In the genomic region with DNA sequence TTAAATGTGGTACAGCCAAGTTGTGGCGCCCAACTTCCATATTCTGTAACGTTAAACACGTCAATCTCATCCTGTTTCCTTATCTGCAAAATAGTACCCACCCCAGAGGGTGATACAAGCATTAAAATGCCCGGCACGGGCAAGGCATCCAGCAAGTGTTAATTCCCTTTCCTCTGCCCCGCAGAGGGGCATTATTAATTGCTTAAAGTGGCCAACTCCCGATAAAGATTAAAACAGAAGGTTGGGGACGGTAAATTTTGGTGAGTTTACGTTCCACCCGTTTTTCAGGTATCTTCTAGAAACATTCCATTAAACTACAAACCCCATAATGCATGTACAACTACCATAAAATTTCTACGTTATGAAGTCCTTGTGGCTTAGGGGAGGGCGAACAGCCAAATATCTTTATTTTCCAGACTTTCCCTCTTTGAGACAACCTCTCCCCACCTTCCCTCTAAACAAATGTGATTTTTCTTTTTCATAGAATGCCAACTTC, we compare ENCODE assay signal across 8 cellular contexts.
DNase-seq lines count a peak whose midpoint lies in the region; ATAC-seq lines count a peak whose summit lies in the region.

No MANE protein-coding gene starts in this region.

- no peaks in the 10 kb centered on the region for H3K9me3 Mint-ChIP-seq in stimulated activated memory B cell treated with anti-CD40 and anti-IgM and Interleukin-4, amounts not matched to agents 10 μg/mL and 1 μg/mL and 100 μg/mL, for 72 hours

- peaks cover 42% of the 10 kb centered on the region for H3K4me1 Mint-ChIP-seq in stimulated activated memory B cell treated with anti-CD40 and anti-IgM and Interleukin-4, amounts not matched to agents 10 μg/mL and 1 μg/mL and 100 μg/mL, for 72 hours

- H3K9me3 ChIP-seq in adipocyte (ENCODE audit: control insufficient read depth, low read length) (no peaks in the 10 kb centered on the region), iPS-18c (ENCODE audit: control insufficient read depth, insufficient read depth, low read length) (peaks cover 2% of the 10 kb centered on the region)

- peaks cover 19% of the 10 kb centered on the region for H3K36me3 Mint-ChIP-seq in stimulated activated memory B cell treated with anti-CD40 and anti-IgM and Interleukin-4, amounts not matched to agents 10 μg/mL and 1 μg/mL and 100 μg/mL, for 72 hours

- peak overlapping the region; percentile 93 for H3K27ac Mint-ChIP-seq in stimulated activated memory B cell treated with anti-CD40 and anti-IgM and Interleukin-4, amounts not matched to agents 10 μg/mL and 1 μg/mL and 100 μg/mL, for 72 hours

- peak overlapping the region; percentile 95 for H3K4me3 Mint-ChIP-seq in stimulated activated memory B cell treated with anti-CD40 and anti-IgM and Interleukin-4, amounts not matched to agents 10 μg/mL and 1 μg/mL and 100 μg/mL, for 72 hours

- no peaks in the 10 kb centered on the region for H3K36me3 ChIP-seq in adipocyte (ENCODE audit: control insufficient read depth, insufficient read depth, low read length, severe bottlenecking)

- H3K4me3 ChIP-seq in adipocyte (ENCODE audit: low read length) (peak overlapping the region; percentile 97), iPS-18c (ENCODE audit: insufficient read depth, low read depth, low read length) (peak overlapping the region; percentile 95)

- no peaks in the 10 kb centered on the region for H3K27me3 ChIP-seq in adipocyte (replicated peaks; ENCODE audit: control insufficient read depth, insufficient read depth, low read length)

- H3K4me1 ChIP-seq in adipocyte (ENCODE audit: control insufficient read depth, insufficient read depth, low read length), result peaks cover 19% of the 10 kb centered on the region

- ATAC-seq in stimulated activated memory B cell treated with anti-CD40 and anti-IgM and Interleukin-4, amounts not matched to agents 10 μg/mL and 1 μg/mL and 100 μg/mL, for 72 hours, result no peak

- no peaks in the 10 kb centered on the region for H3K27me3 Mint-ChIP-seq in stimulated activated memory B cell treated with anti-CD40 and anti-IgM and Interleukin-4, amounts not matched to agents 10 μg/mL and 1 μg/mL and 100 μg/mL, for 72 hours

- peak overlapping the region; percentile 92 for H3K9ac ChIP-seq in adipocyte (ENCODE audit: low read length)

- DNase-seq in DMS79 treated with DMSO at 0.1 percent for 48 hours (lab: John Stamatoyannopoulos, UW) (peak; percentile 24), DMS79 (lab: John Stamatoyannopoulos, UW) (no peak), NCI-H146 (lab: John Stamatoyannopoulos, UW) (peak; percentile 33), adipocyte (ENCODE audit: low read depth) (peak; percentile 57), AG08395 (ENCODE audit: low spot score) (no peak), NCI-H2196 treated with DMSO at 0.1 percent for 48 hours (lab: John Stamatoyannopoulos, UW; ENCODE audit: unreplicated experiment) (no peak)

Comparison
In these comparisons a context has a peak if more than half of its experiments do, and no peak if none do; other contexts are left out.
1. DNase-seq: peak in DMS79 treated with DMSO at 0.1 percent for 48 hours (single experiment), NCI-H146 (single experiment) and adipocyte (single experiment); none in DMS79 (single experiment), AG08395 (single experiment) and NCI-H2196 treated with DMSO at 0.1 percent for 48 hours (single experiment).